In genomic region chr5:82176115-82176514, GRCh38 we compare ENCODE assay signal across 28 cellular contexts.
"Had no signal": no experiment of that assay in that cellular context is flagged by ENCODE, and none has a peak within 500 bp of the region (broad histone marks: within the 10 kb centered on the region; RNA-seq: fewer than 3 reads in every experiment).

No MANE protein-coding gene starts in this region.

- H3K9me3 Mint-ChIP-seq: activated naive CD4-positive, alpha-beta T cell treated with anti-CD3 and anti-CD28 coated beads, Interleukin-2, amount 50 U/mL, for 24 hours; activated T-helper 1 cell treated with anti-CD3 and anti-CD28 coated beads, Interleukin-12 subunit alpha, Interleukin-12 subunit beta, Interleukin-2, Interleukin-4 antibody, amounts not matched to agents 30 ng/mL and 10 ng/mL and 1 ng/mL, durations not matched to agents 14 hours and 24 hours and 36 hours; endodermal cell; immature natural killer cell; naive thymus-derived CD4-positive, alpha-beta T cell; neural crest cell; stimulated activated naive B cell treated with anti-CD40 and anti-IgM and Interleukin-4, amounts not matched to agents 10 μg/mL and 1 μg/mL and 100 μg/mL, for 72 hours; T-helper 2 cell treated with Interferon-gamma antibody and Interleukin-4, amounts not matched to agents 5 μg/mL and 100 μg/mL, for 36 hours had no signal

- H3K4me3 ChIP-seq: ascending aorta, coronary artery, hepatocyte, left lung, lung, right lobe of liver, transverse colon had no signal

- H3K9me3 ChIP-seq: ascending aorta, left lung, right lobe of liver, transverse colon had no signal

- H3K79me2 ChIP-seq: hepatocyte had no signal

- H3K4me1 ChIP-seq: ascending aorta, transverse colon had no signal

- H3K4me3 Mint-ChIP-seq: activated CD8-positive, alpha-beta T cell treated with anti-CD3 and anti-CD28 coated beads, Interleukin-2, amount 10 ng/mL, durations not matched to agents 7 days and 5 days; activated naive CD4-positive, alpha-beta T cell treated with anti-CD3 and anti-CD28 coated beads, Interleukin-2, amount 50 U/mL, for 24 hours; activated T-helper 1 cell treated with anti-CD3 and anti-CD28 coated beads, Interleukin-12 subunit alpha, Interleukin-12 subunit beta, Interleukin-2, Interleukin-4 antibody, amounts not matched to agents 30 ng/mL and 10 ng/mL and 1 ng/mL, durations not matched to agents 14 hours and 24 hours and 36 hours; endodermal cell; immature natural killer cell; naive thymus-derived CD4-positive, alpha-beta T cell; neural crest cell; stimulated activated naive B cell treated with anti-CD40 and anti-IgM and Interleukin-4, amounts not matched to agents 10 μg/mL and 1 μg/mL and 100 μg/mL, for 72 hours; T-helper 2 cell treated with Interferon-gamma antibody and Interleukin-4, amounts not matched to agents 5 μg/mL and 100 μg/mL, for 36 hours had no signal

- H3K27me3 ChIP-seq: ascending aorta, brain microvascular endothelial cell, hepatocyte, left lung, right lobe of liver, transverse colon had no signal

- H3K27ac Mint-ChIP-seq: activated CD8-positive, alpha-beta T cell treated with anti-CD3 and anti-CD28 coated beads, Interleukin-2, amount 10 ng/mL, durations not matched to agents 7 days and 5 days; activated naive CD4-positive, alpha-beta T cell treated with anti-CD3 and anti-CD28 coated beads, Interleukin-2, amount 50 U/mL, for 24 hours; activated T-helper 1 cell treated with anti-CD3 and anti-CD28 coated beads, Interleukin-12 subunit alpha, Interleukin-12 subunit beta, Interleukin-2, Interleukin-4 antibody, amounts not matched to agents 30 ng/mL and 10 ng/mL and 1 ng/mL, durations not matched to agents 14 hours and 24 hours and 36 hours; endodermal cell; naive thymus-derived CD4-positive, alpha-beta T cell; stimulated activated naive B cell treated with anti-CD40 and anti-IgM and Interleukin-4, amounts not matched to agents 10 μg/mL and 1 μg/mL and 100 μg/mL, for 72 hours; T-helper 2 cell treated with Interferon-gamma antibody and Interleukin-4, amounts not matched to agents 5 μg/mL and 100 μg/mL, for 36 hours had no signal

- DNase-seq: activated CD4-positive, alpha-beta T cell treated with anti-CD3 and anti-CD28 coated beads, Interleukin-2, amount 50 U/mL, for 1 hour; activated CD4-positive, CD25-positive, alpha-beta regulatory T cell treated with anti-CD3 and anti-CD28 coated beads, Interleukin-2, amount 50 U/mL, for 72 hours; activated CD8-positive, alpha-beta T cell treated with anti-CD3 and anti-CD28 coated beads, Interleukin-2, amount 10 ng/mL, durations not matched to agents 7 days and 5 days; activated gamma-delta T cell treated with Interleukin-2 at 50 U/mL for 16 hours; brain microvascular endothelial cell; endodermal cell; foreskin melanocyte; glutamatergic neuron; immature natural killer cell; kidney glomerular epithelial cell; naive thymus-derived CD4-positive, alpha-beta T cell; occipital lobe; right lobe of liver; small intestine; stimulated activated CD8-positive, alpha-beta memory T cell treated with anti-CD3 and anti-CD28 coated beads, Interleukin-4, amount 100 ng/mL, for 48 hours; stimulated activated naive B cell treated with anti-CD40 and anti-IgM and Interleukin-4, amounts not matched to agents 10 μg/mL and 1 μg/mL and 100 μg/mL, for 72 hours; transverse colon; WERI-Rb-1 had no signal

- ATAC-seq: activated CD8-positive, alpha-beta T cell treated with anti-CD3 and anti-CD28 coated beads, Interleukin-2, amount 10 ng/mL, durations not matched to agents 7 days and 5 days; left lung; naive thymus-derived CD4-positive, alpha-beta T cell; stimulated activated naive B cell treated with anti-CD40 and anti-IgM and Interleukin-4, amounts not matched to agents 10 μg/mL and 1 μg/mL and 100 μg/mL, for 72 hours had no signal

- H3K36me3 ChIP-seq: brain microvascular endothelial cell, left lung, right lobe of liver, transverse colon, WERI-Rb-1 had no signal

- H3K4me1 Mint-ChIP-seq: neural crest cell had no signal

- H3K27ac ChIP-seq: ascending aorta, brain microvascular endothelial cell, coronary artery, epithelial cell of prostate, hepatocyte, left lung, right lobe of liver, transverse colon, WERI-Rb-1 had no signal

- H2AFZ ChIP-seq: hepatocyte had no signal

- H3K27me3 Mint-ChIP-seq: activated naive CD4-positive, alpha-beta T cell treated with anti-CD3 and anti-CD28 coated beads, Interleukin-2, amount 50 U/mL, for 24 hours; naive thymus-derived CD4-positive, alpha-beta T cell; stimulated activated naive B cell treated with anti-CD40 and anti-IgM and Interleukin-4, amounts not matched to agents 10 μg/mL and 1 μg/mL and 100 μg/mL, for 72 hours had no signal

- H3K4me2 ChIP-seq: hepatocyte had no signal
